ENCODE assay signal across 23 cellular contexts in genomic region chr17:81968850-81969812, GRCh38. TPM values are rescaled to one million over a fixed set of nuclear protein-coding genes. Genes with fewer than 3 reads are reported as not detected.
A peak's percentile ranks its signal among the peaks of the same experiment; 100 is the strongest.
DNase-seq lines count a peak whose midpoint lies in the region; ATAC-seq and TF ChIP-seq lines count a peak whose summit lies in the region.
"Had no signal": no experiment of that assay in that cellular context is flagged by ENCODE, and none has a peak within 500 bp of the region (broad histone marks: within the 10 kb centered on the region; RNA-seq: fewer than 3 reads in every experiment).

No MANE protein-coding gene starts in this region.

- H3K9ac ChIP-seq in IMR-90 (ENCODE audit: low read depth, low read length): no peak overlapping the region

- ATAC-seq in CD4-positive, alpha-beta T cell (ENCODE audit: poor library complexity): no peak
- ATAC-seq in IMR-90 (ENCODE audit: low read depth): no peak
- no peak for ATAC-seq in naive thymus-derived CD4-positive, alpha-beta T cell
- ATAC-seq: GM12878 had no signal

- no peaks in the 10 kb centered on the region for H3K36me3 ChIP-seq in IMR-90 (ENCODE audit: control insufficient read depth, insufficient read depth, low read length)
- H3K36me3 ChIP-seq in naive thymus-derived CD4-positive, alpha-beta T cell (ENCODE audit: control insufficient read depth in 2 of 3, insufficient read depth in 3 of 3, low read length in 3 of 3): no peaks in the 10 kb centered on the region
- H3K36me3 ChIP-seq: MG63, SJSA1 had no signal

- H3K4ac ChIP-seq in IMR-90 (ENCODE audit: low read depth, low read length): no peak overlapping the region

- peaks cover 9% of the 10 kb centered on the region; the same call in 1 of the 2 replicates for H3K4me1 ChIP-seq in IMR-90 (ENCODE audit: control insufficient read depth, insufficient read depth, low read length)
- peaks cover 14 to 23% of the 10 kb centered on the region in 2 donors for H3K4me1 ChIP-seq in naive thymus-derived CD4-positive, alpha-beta T cell (ENCODE audit: control insufficient read depth in 2 of 2, insufficient read depth in 2 of 2, low read length in 2 of 2)

- no peak overlapping the region for H4K5ac ChIP-seq in IMR-90 (ENCODE audit: low read depth, low read length)

- H3K27ac ChIP-seq in CD4-positive, alpha-beta T cell (ENCODE audit: low read depth, low read length): no peak overlapping the region
- H3K27ac ChIP-seq in IMR-90 (ENCODE audit: insufficient read depth, low read length): no peak overlapping the region
- H3K27ac ChIP-seq in naive thymus-derived CD4-positive, alpha-beta T cell (ENCODE audit: low read depth, low read length): no peak overlapping the region
- H3K27ac ChIP-seq: PC-9, SJSA1 had no signal

- H3K4me3 ChIP-seq in IMR-90 (ENCODE audit: insufficient read depth, low read depth, low read length): no peak overlapping the region
- no peak overlapping the region for H3K4me3 ChIP-seq in naive thymus-derived CD4-positive, alpha-beta T cell (ENCODE audit: low read length)
- H3K4me3 ChIP-seq: GM12878, MG63, PC-9, SJSA1 had no signal

- CTCF ChIA-PET in CD4-positive, alpha-beta T cell (lab: Charles Lee): interaction anchor here (0.9 to 2.2 kb wide), 3 partner anchors 10 to 69 kb away, joined by 5 to 16 read pairs (median 8); partner anchors contain the start of gene DCXR
- CTCF ChIA-PET in IMR-90 (lab: Yijun Ruan, JAX): interaction anchor here (1.6 kb wide), 1 partner anchor 10 kb away, joined by 7 read pairs; no protein-coding TSS in a partner anchor
- CTCF ChIA-PET in naive thymus-derived CD4-positive, alpha-beta T cell (lab: Charles Lee): interaction anchor here (0.6 to 2.5 kb wide), 4 partner anchors 8 to 228 kb away, joined by 3 to 8 read pairs (median 4); partner anchors contain the start of gene ASPSCR1

- H2AFZ ChIP-seq in IMR-90 (replicated peaks; ENCODE audit: low read length, poor library complexity): peak overlapping the region; percentile 75
- H2AFZ ChIP-seq: PC-9 had no signal

- H2BK20ac ChIP-seq in IMR-90 (ENCODE audit: low read depth, low read length): no peak overlapping the region

- H4K20me1 ChIP-seq in IMR-90 (ENCODE audit: insufficient read depth, low read length): no peaks in the 10 kb centered on the region

- TF ChIP-seq POLR2A in IMR-90 (IDR thresholded peaks at IDR 0.05; ENCODE audit: low read depth, low read length): no peak

- no peak overlapping the region for H2BK5ac ChIP-seq in IMR-90 (ENCODE audit: low read depth, low read length, poor library complexity, severe bottlenecking)

- H3K27me3 Mint-ChIP-seq in CD4-positive, alpha-beta T cell: peaks cover 1% of the 10 kb centered on the region
- peaks cover 12% of the 10 kb centered on the region for H3K27me3 Mint-ChIP-seq in chondrocyte (ENCODE audit: low read depth)
- peaks cover 0 to 12% (median 0%) of the 10 kb centered on the region in 5 donors for H3K27me3 Mint-ChIP-seq in naive thymus-derived CD4-positive, alpha-beta T cell

- POLR2A ChIA-PET in CD4-positive, alpha-beta T cell (lab: Charles Lee): interaction anchor here (1.9 to 3.1 kb wide), 3 partner anchors 8 to 53 kb away, joined by 6 to 26 read pairs (median 15); partner anchors contain the start of genes ASPSCR1, CENPX and LRRC45
- POLR2A ChIA-PET in IMR-90 (lab: Charles Lee; ENCODE audit: unreplicated experiment): no interaction called here
- POLR2A ChIA-PET in naive thymus-derived CD4-positive, alpha-beta T cell (lab: Charles Lee): interaction anchor here (0.6 to 3.4 kb wide), 5 partner anchors 8 to 438 kb away, joined by 3 to 23 read pairs (median 10); partner anchors contain the start of gene ASPSCR1

- no peak for TF ChIP-seq CTCF in CD4-positive, alpha-beta T cell (IDR thresholded peaks at IDR 0.05)
- TF ChIP-seq CTCF in IMR-90 (conservative IDR thresholded peaks at IDR 0.05; ENCODE audit: low read depth, low read length): no peak
- no peak for TF ChIP-seq CTCF in chondrocyte (IDR thresholded peaks at IDR 0.05)
- no peak for TF ChIP-seq CTCF in GM13977 (IDR thresholded peaks at IDR 0.05; ENCODE audit: extremely low read depth, insufficient read depth, missing control alignments)

- no peaks in the 10 kb centered on the region for H3K79me1 ChIP-seq in IMR-90 (ENCODE audit: low read depth in 1 of 2, low read length in 2 of 2)

- H3K27ac Mint-ChIP-seq in CD4-positive, alpha-beta T cell: peak overlapping the region; percentile 87
- no peak overlapping the region for H3K27ac Mint-ChIP-seq in chondrocyte (ENCODE audit: unreplicated experiment)
- peak overlapping the region; percentile 9 to 93 (median 75) for H3K27ac Mint-ChIP-seq in naive thymus-derived CD4-positive, alpha-beta T cell

- H3K9me1 ChIP-seq in IMR-90 (ENCODE audit: insufficient read depth, low read length): no peaks in the 10 kb centered on the region; the same call in 1 of the 2 replicates

- dilution Hi-C loops in IMR-90 (cut with HindIII; ENCODE audit: low sequenced_read_pairs, unreplicated experiment): no loop called here

- 80% methylated on average over 2 of the region's 12 CpGs; no CpG with 5 or more reads in 1 of the 2 experiments for WGBS in IMR-90 (ENCODE audit: extremely low coverage in 2 of 2, insufficient read length in 1 of 2), 2 experiments

- H3K14ac ChIP-seq in IMR-90 (replicated peaks; ENCODE audit: low read depth, low read length): no peak overlapping the region

- no peak overlapping the region for H3K4me3 Mint-ChIP-seq in CD4-positive, alpha-beta T cell
- H3K4me3 Mint-ChIP-seq in chondrocyte (ENCODE audit: unreplicated experiment): no peak overlapping the region
- peak overlapping the region in 8 of 10 donors; percentile 25 to 84 (median 74) for H3K4me3 Mint-ChIP-seq in naive thymus-derived CD4-positive, alpha-beta T cell

- H4K8ac ChIP-seq in IMR-90 (ENCODE audit: low read depth in 2 of 2, low read length in 2 of 2): no peak overlapping the region

- no peaks in the 10 kb centered on the region for H3K9me3 Mint-ChIP-seq in CD4-positive, alpha-beta T cell
- H3K9me3 Mint-ChIP-seq in chondrocyte (ENCODE audit: low read depth): no peaks in the 10 kb centered on the region
- H3K9me3 Mint-ChIP-seq in naive thymus-derived CD4-positive, alpha-beta T cell: peaks cover 0 to 11% (median 0%) of the 10 kb centered on the region in 11 donors

- H3K27me3 ChIP-seq in CD4-positive, alpha-beta T cell (ENCODE audit: control insufficient read depth, insufficient read depth, low read length): no peaks in the 10 kb centered on the region
- no peaks in the 10 kb centered on the region; the same call in none of the 2 replicates for H3K27me3 ChIP-seq in IMR-90 (ENCODE audit: control insufficient read depth, insufficient read depth, low read length)
- no peaks in the 10 kb centered on the region for H3K27me3 ChIP-seq in naive thymus-derived CD4-positive, alpha-beta T cell (ENCODE audit: control insufficient read depth in 2 of 2, insufficient read depth in 2 of 2, low read length in 2 of 2)
- H3K27me3 ChIP-seq: MG63 had no signal

- H3K4me2 ChIP-seq in IMR-90 (ENCODE audit: low read depth, low read length): no peak overlapping the region
- H3K4me2 ChIP-seq: PC-9 had no signal

- DNase-seq in CD4-positive, alpha-beta T cell: no peak
- DNase-seq in IMR-90 (no peak), chondrocyte (ENCODE audit: low spot score) (peak; percentile 65), NCI-H2171 (lab: John Stamatoyannopoulos, UW) (no peak), pons (ENCODE audit: low spot score) (no peak), GM13977 (ENCODE audit: low spot score) (no peak), G401 (ENCODE audit: low spot score) (no peak)
- no peak for DNase-seq in naive thymus-derived CD4-positive, alpha-beta T cell
- DNase-seq: ACHN; CD8-positive, alpha-beta memory T cell; DMS79; GOT3; Karpas-422; MG63; NCI-H1092 treated with DMSO at 0.1 percent for 48 hours; NCI-H1694 treated with DMSO at 0.1 percent for 48 hours; NCI-H345; NCI-H69; NK-92 treated with Interleukin-12 subunit alpha and Interleukin-12 subunit beta, amount 100 ng/mL, for 24 hours; PC-9; SW 1271 had no signal

- peaks cover 15% of the 10 kb centered on the region for H3K4me1 Mint-ChIP-seq in CD4-positive, alpha-beta T cell (ENCODE audit: low read depth)
- peaks cover 2% of the 10 kb centered on the region for H3K4me1 Mint-ChIP-seq in chondrocyte (ENCODE audit: low read depth)
- H3K4me1 Mint-ChIP-seq in naive thymus-derived CD4-positive, alpha-beta T cell: peaks cover 4 to 40% (median 20%) of the 10 kb centered on the region in 7 donors

- H2AK9ac ChIP-seq in IMR-90 (replicated peaks; ENCODE audit: low read depth, low read length, poor library complexity): no peak overlapping the region

- no peaks in the 10 kb centered on the region for H3K36me3 Mint-ChIP-seq in CD4-positive, alpha-beta T cell (ENCODE audit: low read depth)
- H3K36me3 Mint-ChIP-seq in chondrocyte (ENCODE audit: low read depth): no peaks in the 10 kb centered on the region
- no peaks in the 10 kb centered on the region for H3K36me3 Mint-ChIP-seq in naive thymus-derived CD4-positive, alpha-beta T cell
- H3K36me3 Mint-ChIP-seq: CD8-positive, alpha-beta memory T cell had no signal

- H3K18ac ChIP-seq in IMR-90 (ENCODE audit: low read depth, low read length): no peak overlapping the region

- H3K56ac ChIP-seq in IMR-90 (ENCODE audit: extremely low read depth, insufficient read depth, low read length): no peak overlapping the region

- no TSS peak for BruUV-seq in IMR-90 (replicated peaks; lab: Mats Ljungman, UMichigan)

- no peak overlapping the region for H2BK15ac ChIP-seq in IMR-90 (ENCODE audit: low read depth, low read length)

- H3K9me3 ChIP-seq in CD4-positive, alpha-beta T cell (ENCODE audit: control insufficient read depth, low read length): no peaks in the 10 kb centered on the region
- peaks cover 3% of the 10 kb centered on the region for H3K9me3 ChIP-seq in IMR-90 (ENCODE audit: control insufficient read depth, insufficient read depth, low read length)
- H3K9me3 ChIP-seq in naive thymus-derived CD4-positive, alpha-beta T cell (ENCODE audit: control insufficient read depth in 2 of 3, low read length in 3 of 3): peaks cover 0 to 4% (median 0%) of the 10 kb centered on the region in 3 experiments
- H3K9me3 ChIP-seq: SJSA1 had no signal

- TF ChIP-seq RAD21 in IMR-90 (IDR thresholded peaks at IDR 0.05; ENCODE audit: low read length): no peak

- in situ Hi-C loops in IMR-90 (cut with MboI; ENCODE audit: low sequenced_read_pairs): loop anchor here (5.0 kb wide), 1 partner anchor 48 kb away; no protein-coding TSS in a partner anchor
- in situ Hi-C loops in GM13977 (cut with MboI; ENCODE audit: low pct_unique_long_range_greater_than_20kb, low sequenced_read_pairs, unreplicated experiment): no loop called here
- in situ Hi-C loops in G401 (cut with HindIII; ENCODE audit: low sequenced_read_pairs): no loop called here

- no peak overlapping the region for H3K23ac ChIP-seq in IMR-90 (ENCODE audit: low read depth, low read length)

- no peak overlapping the region for H2AK5ac ChIP-seq in IMR-90 (ENCODE audit: low read depth, low read length)

- H2BK120ac ChIP-seq in IMR-90 (ENCODE audit: low read depth, low read length): no peak overlapping the region

- intact Hi-C loops in CD4-positive, alpha-beta T cell (cut with DNase I, micrococcal nuclease): loop anchor here in 1 of 2 experiments (1.0 to 10.0 kb wide), 2 partner anchors 8 to 156 kb away; partner anchors contain the start of gene ASPSCR1
- intact Hi-C loops in IMR-90 (cut with micrococcal nuclease): loop anchor here (10.0 kb wide), 1 partner anchor 186 kb away; no protein-coding TSS in a partner anchor
- intact Hi-C loops in naive thymus-derived CD4-positive, alpha-beta T cell (cut with micrococcal nuclease): loop anchor here (1.0 to 5.0 kb wide), 3 partner anchors 8 to 54 kb away; partner anchors contain the start of genes ASPSCR1 (in 2 of the 2), CENPX (in 2 of the 2), LRRC45 (in 2 of the 2) and MAFG (in 1 of the 2)

- no peak overlapping the region for H4K91ac ChIP-seq in IMR-90 (ENCODE audit: insufficient read depth, low read depth, low read length)

RNA-seq across cellular contexts. Expression of gene NOTUM, which starts 8.1 kb away (rescaled TPM):
- not detected for total RNA-seq in CD4-positive, alpha-beta T cell
- not detected in 2 replicates for total RNA-seq in IMR-90 (2012; rRNA removed)
- 0.05 and 0.06 TPM in 2 replicates for polyA plus RNA-seq in IMR-90 (2012; rRNA removed)
- 0.03 and 0.07 TPM in 2 replicates for polyA plus RNA-seq in IMR-90 (2012; cell fraction: cytosol; rRNA removed)
- polyA plus RNA-seq in IMR-90 (2012; cell fraction: nucleus; rRNA removed; ENCODE audit: low replicate concordance): 0.07 and 0.22 TPM in 2 replicates
- total RNA-seq in chondrocyte: 0.29 TPM in 1 of 3 replicates, not detected in the others
- under 1 TPM in 1 of 5 experiments, not detected in 4; 0.82 TPM for total RNA-seq in naive thymus-derived CD4-positive, alpha-beta T cell
- polyA plus RNA-seq in naive thymus-derived CD4-positive, alpha-beta T cell: under 1 TPM in 1 of 2 donors, not detected in 1; 0.35 TPM
- 2.5 and 4.5 TPM in 2 replicates for total RNA-seq in G401 (2014; rRNA removed; shearing (Covaris generic))
- total RNA-seq: PC-9 had no signal
- polyA plus RNA-seq: CD8-positive, alpha-beta memory T cell had no signal

RNA-seq across cellular contexts. Expression of gene ASPSCR1, which starts 8.3 kb away (rescaled TPM):
- total RNA-seq in CD4-positive, alpha-beta T cell: 10 to 100 TPM; 19.1 to 22.7 TPM
- total RNA-seq in IMR-90 (2012; rRNA removed) (7.2 and 8.3 TPM in 2 replicates), chondrocyte (30.4 to 36.9 TPM (median 36.1 TPM) in 3 replicates)
- 17.2 and 26.0 TPM in 2 replicates for polyA plus RNA-seq in IMR-90 (2012; rRNA removed)
- polyA plus RNA-seq in IMR-90 (2012; cell fraction: cytosol; rRNA removed): 22.0 and 24.6 TPM in 2 replicates
- 57.3 and 145 TPM in 2 replicates for polyA plus RNA-seq in IMR-90 (2012; cell fraction: nucleus; rRNA removed; ENCODE audit: low replicate concordance)
- 10 to 100 TPM; 36.4 to 46.7 (median 46.0) TPM for total RNA-seq in naive thymus-derived CD4-positive, alpha-beta T cell
- polyA plus RNA-seq in naive thymus-derived CD4-positive, alpha-beta T cell: 10 to 100 TPM; 24.2 to 36.6 TPM
- 37.6 and 42.0 TPM in 2 replicates for total RNA-seq in G401 (2014; rRNA removed; shearing (Covaris generic))

RNA-seq across cellular contexts. Expression of gene MYADML2, which starts 22.1 kb away (rescaled TPM):
- not detected for total RNA-seq in CD4-positive, alpha-beta T cell
- total RNA-seq in IMR-90 (2012; rRNA removed) (not detected in 2 replicates), chondrocyte (not detected in 3 replicates)
- not detected in 2 replicates for polyA plus RNA-seq in IMR-90 (2012; rRNA removed)
- not detected in 2 replicates for polyA plus RNA-seq in IMR-90 (2012; cell fraction: cytosol; rRNA removed)
- not detected in 2 replicates for polyA plus RNA-seq in IMR-90 (2012; cell fraction: nucleus; rRNA removed; ENCODE audit: low replicate concordance)
- not detected for total RNA-seq in naive thymus-derived CD4-positive, alpha-beta T cell
- polyA plus RNA-seq in naive thymus-derived CD4-positive, alpha-beta T cell: not detected
- not detected in 2 replicates for total RNA-seq in G401 (2014; rRNA removed; shearing (Covaris generic))
- total RNA-seq: CD8-positive, alpha-beta memory T cell; GM12878; PC-9; SJSA1 had no signal
- polyA plus RNA-seq: CD8-positive, alpha-beta memory T cell; GM12878 had no signal

RNA-seq across cellular contexts. Expression of gene PYCR1, which starts 32.0 kb away (rescaled TPM):
- total RNA-seq in CD4-positive, alpha-beta T cell: 1 to 10 TPM in 1 of 2 experiments, under 1 TPM in 1; 0.38 to 1.0 TPM
- total RNA-seq in IMR-90 (2012; rRNA removed) (95.0 and 115 TPM in 2 replicates), chondrocyte (154 to 235 TPM (median 224 TPM) in 3 replicates)
- polyA plus RNA-seq in IMR-90 (2012; rRNA removed): 177 and 181 TPM in 2 replicates
- 73.1 and 242 TPM in 2 replicates for polyA plus RNA-seq in IMR-90 (2012; cell fraction: cytosol; rRNA removed)
- polyA plus RNA-seq in IMR-90 (2012; cell fraction: nucleus; rRNA removed; ENCODE audit: low replicate concordance): 94.9 and 231 TPM in 2 replicates
- 10 to 100 TPM in 1 of 5 experiments, 1 to 10 TPM in 4; 1.8 to 31.1 (median 2.3) TPM for total RNA-seq in naive thymus-derived CD4-positive, alpha-beta T cell
- polyA plus RNA-seq in naive thymus-derived CD4-positive, alpha-beta T cell: 1 to 10 TPM; 4.2 to 4.5 TPM
- 112 and 119 TPM in 2 replicates for total RNA-seq in G401 (2014; rRNA removed; shearing (Covaris generic))

RNA-seq across cellular contexts. Expression of gene MAFG, which starts 41.6 kb away (rescaled TPM):
- 10 to 100 TPM; 10.8 to 13.3 TPM for total RNA-seq in CD4-positive, alpha-beta T cell
- 6.1 and 6.4 TPM in 2 replicates for total RNA-seq in IMR-90 (2012; rRNA removed)
- polyA plus RNA-seq in IMR-90 (2012; rRNA removed): 14.3 and 15.4 TPM in 2 replicates
- polyA plus RNA-seq in IMR-90 (2012; cell fraction: cytosol; rRNA removed): 12.4 and 15.1 TPM in 2 replicates
- polyA plus RNA-seq in IMR-90 (2012; cell fraction: nucleus; rRNA removed; ENCODE audit: low replicate concordance): 82.7 and 90.6 TPM in 2 replicates
- 28.3 to 38.1 TPM (median 37.8 TPM) in 3 replicates for total RNA-seq in chondrocyte
- 10 to 100 TPM; 12.9 to 28.1 (median 18.1) TPM for total RNA-seq in naive thymus-derived CD4-positive, alpha-beta T cell
- 1 to 10 TPM; 2.4 to 2.6 TPM for polyA plus RNA-seq in naive thymus-derived CD4-positive, alpha-beta T cell
- 14.5 and 15.6 TPM in 2 replicates for total RNA-seq in G401 (2014; rRNA removed; shearing (Covaris generic))

Comparison
In these comparisons a context has a peak if more than half of its experiments do, and no peak if none do; other contexts are left out.
1. H3K4me3 Mint-ChIP-seq: peak in naive thymus-derived CD4-positive, alpha-beta T cell (8 of 10); none in CD4-positive, alpha-beta T cell (single experiment) and chondrocyte (single experiment).